ENCODE assay signal across 15 cellular contexts in the genomic region with DNA sequence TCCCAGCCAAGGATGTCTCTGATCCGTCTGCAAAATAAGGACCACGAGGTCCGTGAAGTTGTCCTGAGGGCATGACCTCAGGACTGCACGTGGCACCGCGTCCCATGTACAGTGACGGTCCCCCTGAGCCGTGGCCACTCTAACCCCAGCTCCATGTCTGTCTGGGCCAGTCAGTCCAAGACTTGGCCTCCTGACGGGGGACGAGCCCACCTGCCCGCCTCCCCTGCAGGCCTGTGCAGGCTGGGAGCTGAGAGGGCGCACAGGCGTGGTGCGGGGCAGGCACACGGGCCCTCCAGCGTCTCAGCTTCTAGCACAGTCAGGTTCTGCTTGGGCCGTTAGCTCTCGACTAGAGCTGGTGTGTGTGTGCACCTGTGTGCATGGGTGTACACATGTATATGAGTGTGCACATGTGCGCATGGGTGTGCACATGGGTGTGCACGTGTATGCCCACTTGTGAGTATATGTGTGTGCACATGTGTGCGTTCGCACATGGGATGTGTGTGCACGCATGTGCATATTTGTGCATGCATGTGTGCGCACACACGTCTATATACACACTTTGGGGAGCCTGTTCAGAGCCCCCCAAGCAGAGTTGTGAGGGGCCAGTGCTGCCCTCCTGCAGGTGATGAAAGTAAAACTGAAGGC.
"Had no signal": no experiment of that assay in that cellular context is flagged by ENCODE, and none has a peak within 500 bp of the region (broad histone marks: within the 10 kb centered on the region; RNA-seq: fewer than 3 reads in every experiment).

No MANE protein-coding gene starts in this region.

- H3K9me3 Mint-ChIP-seq: activated naive CD8-positive, alpha-beta T cell treated with anti-CD3 and anti-CD28 coated beads for 36 hours; mesothelial cell of epicardium; natural killer cell treated with Interleukin-12 subunit alpha and Interleukin-12 subunit beta and Interleukin-15 and Interleukin-18, amount 100 ng/mL, for 72 hours had no signal

- H3K27ac Mint-ChIP-seq: activated naive CD8-positive, alpha-beta T cell treated with anti-CD3 and anti-CD28 coated beads for 36 hours; mesothelial cell of epicardium; natural killer cell treated with Interleukin-12 subunit alpha and Interleukin-12 subunit beta and Interleukin-15 and Interleukin-18, amount 100 ng/mL, for 72 hours had no signal

- H3K27ac ChIP-seq: body of pancreas, foreskin keratinocyte, hepatocyte, tibial artery, vagina had no signal

- H3K36me3 ChIP-seq: tibial artery, vagina had no signal

- H3K4me1 ChIP-seq: body of pancreas, foreskin keratinocyte, tibial artery, vagina had no signal

- H3K4me3 Mint-ChIP-seq: activated naive CD8-positive, alpha-beta T cell treated with anti-CD3 and anti-CD28 coated beads for 36 hours; mesothelial cell of epicardium; natural killer cell treated with Interleukin-12 subunit alpha and Interleukin-12 subunit beta and Interleukin-15 and Interleukin-18, amount 100 ng/mL, for 72 hours had no signal

- H3K27me3 Mint-ChIP-seq: activated naive CD8-positive, alpha-beta T cell treated with anti-CD3 and anti-CD28 coated beads for 36 hours; natural killer cell treated with Interleukin-12 subunit alpha and Interleukin-12 subunit beta and Interleukin-15 and Interleukin-18, amount 100 ng/mL, for 72 hours had no signal

- H3K4me1 Mint-ChIP-seq: activated naive CD8-positive, alpha-beta T cell treated with anti-CD3 and anti-CD28 coated beads for 36 hours; mesothelial cell of epicardium had no signal

- H3K9me3 ChIP-seq: body of pancreas, tibial artery, vagina had no signal

- H3K27me3 ChIP-seq: body of pancreas, dorsolateral prefrontal cortex, foreskin keratinocyte, vagina had no signal

- DNase-seq: activated CD8-positive, alpha-beta memory T cell treated with anti-CD3 and anti-CD28 coated beads for 24 hours; activated naive CD4-positive, alpha-beta T cell; activated naive CD8-positive, alpha-beta T cell treated with anti-CD3 and anti-CD28 coated beads for 36 hours; amniotic stem cell; body of pancreas; stimulated activated naive CD8-positive, alpha-beta T cell treated with anti-CD3 and anti-CD28 coated beads, Interleukin-15, Interleukin-2, amounts not matched to agents 100 U/mL and 50 U/mL, for 24 hours; substantia nigra; T1000 had no signal

- H3K4me3 ChIP-seq: body of pancreas, dorsolateral prefrontal cortex, hepatocyte, tibial artery, vagina had no signal

- H3K36me3 Mint-ChIP-seq: activated naive CD8-positive, alpha-beta T cell treated with anti-CD3 and anti-CD28 coated beads for 36 hours; mesothelial cell of epicardium; natural killer cell treated with Interleukin-12 subunit alpha and Interleukin-12 subunit beta and Interleukin-15 and Interleukin-18, amount 100 ng/mL, for 72 hours had no signal

- ATAC-seq: body of pancreas; natural killer cell treated with Interleukin-12 subunit alpha and Interleukin-12 subunit beta and Interleukin-15 and Interleukin-18, amount 100 ng/mL, for 72 hours; stimulated activated naive CD8-positive, alpha-beta T cell treated with anti-CD3 and anti-CD28 coated beads, Interleukin-15, Interleukin-2, amounts not matched to agents 100 U/mL and 50 U/mL, for 24 hours had no signal

- H3K4me2 ChIP-seq: hepatocyte had no signal

- H3K79me2 ChIP-seq: hepatocyte had no signal

- H2AFZ ChIP-seq: hepatocyte had no signal
